In the genomic region with DNA sequence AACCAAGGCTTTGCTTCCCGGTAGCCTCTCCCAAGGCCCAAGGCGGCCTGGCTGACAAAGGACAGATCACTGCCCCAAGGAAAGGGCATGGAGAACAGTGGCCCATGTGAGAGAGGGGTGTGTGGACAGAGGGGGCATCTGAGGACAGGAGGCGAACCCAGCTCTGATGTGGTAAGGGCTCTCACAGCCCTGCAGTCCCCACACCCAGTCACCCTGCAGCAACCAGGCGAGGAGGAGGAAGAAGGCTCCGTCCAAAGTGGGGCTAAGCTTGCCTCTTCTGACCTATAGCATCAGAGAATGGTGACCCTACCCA, we compare ENCODE assay signal across 15 cellular contexts. TPM values are rescaled to one million over a fixed set of nuclear protein-coding genes. Genes with fewer than 3 reads are reported as not detected.
A peak's percentile ranks its signal among the peaks of the same experiment; 100 is the strongest.
DNase-seq lines count a peak whose midpoint lies in the region; ATAC-seq and TF ChIP-seq lines count a peak whose summit lies in the region.
"Had no signal": no experiment of that assay in that cellular context is flagged by ENCODE, and none has a peak within 500 bp of the region (broad histone marks: within the 10 kb centered on the region; RNA-seq: fewer than 3 reads in every experiment).

No MANE protein-coding gene starts in this region.

- H3K27me3 ChIP-seq in GM23338 (ENCODE audit: insufficient read depth) (no peaks in the 10 kb centered on the region), WERI-Rb-1 (ENCODE audit: insufficient read depth, low read depth, severe bottlenecking) (no peaks in the 10 kb centered on the region), spleen (replicated peaks in 1 of 7) (peaks cover 0 to 11% (median 0%) of the 10 kb centered on the region in 7 donors), aorta (ENCODE audit: control insufficient read depth in 1 of 2, insufficient read depth in 2 of 2, low read length in 1 of 2) (no peaks in the 10 kb centered on the region)

- H3K9me3 ChIP-seq in WERI-Rb-1 (ENCODE audit: severe bottlenecking) (no peaks in the 10 kb centered on the region), spleen (no peaks in the 10 kb centered on the region), aorta (ENCODE audit: control insufficient read depth, low read length) (no peaks in the 10 kb centered on the region)
- H3K9me3 ChIP-seq: A549 had no signal

- H3K36me3 ChIP-seq in GM23338 (ENCODE audit: insufficient read depth) (no peaks in the 10 kb centered on the region), WERI-Rb-1 (no peaks in the 10 kb centered on the region), spleen (no peaks in the 10 kb centered on the region), aorta (ENCODE audit: control insufficient read depth in 1 of 2, insufficient read depth in 2 of 2, low read length in 1 of 2) (no peaks in the 10 kb centered on the region)

- no peak for ATAC-seq in GM23338
- ATAC-seq in HG02938 (IDR thresholded peaks at IDR 0.05; ENCODE audit: unreplicated experiment) = no peak
- no peak for ATAC-seq in aorta (ENCODE audit: low FRiP score)
- ATAC-seq: A549, GM12878, HCT116 had no signal

- H2AFZ ChIP-seq in GM23338 = peak overlapping the region; percentile 98

- TF ChIP-seq POLR2A in spleen (IDR thresholded peaks at IDR 0.05) = no peak

- no peaks in the 10 kb centered on the region for H4K20me1 ChIP-seq in GM23338 (replicated peaks; ENCODE audit: insufficient read depth)

- 0 out of 2 replicates have a peak, but pooled peaks cover 4% of the 10 kb centered on the region for H3F3A ChIP-seq in GM23338 (replicated peaks; ENCODE audit: low read depth)

- no peaks in the 10 kb centered on the region for H3K79me2 ChIP-seq in GM23338 (replicated peaks; ENCODE audit: insufficient read depth)

- H3K27ac Mint-ChIP-seq in GM23338 (peak overlapping the region; percentile 2; the same call in 1 of the 2 replicates), mesothelial cell of epicardium (peak overlapping the region; percentile 78)
- H3K27ac Mint-ChIP-seq: CD4-positive, alpha-beta T cell had no signal

- no peaks in the 10 kb centered on the region for H3K9me3 Mint-ChIP-seq in GM23338
- no peaks in the 10 kb centered on the region for H3K9me3 Mint-ChIP-seq in mesothelial cell of epicardium
- H3K9me3 Mint-ChIP-seq: CD4-positive, alpha-beta T cell had no signal

- H3K4me3 Mint-ChIP-seq in GM23338 (no peak overlapping the region), mesothelial cell of epicardium (no peak overlapping the region)
- H3K4me3 Mint-ChIP-seq: CD4-positive, alpha-beta T cell had no signal

- H3K4me1 Mint-ChIP-seq in GM23338 (peaks cover 23% of the 10 kb centered on the region), mesothelial cell of epicardium (peaks cover 37% of the 10 kb centered on the region)

- intact Hi-C loops in spleen (cut with DNase I; ENCODE audit: low total_unique reads) = no loop called here
- intact Hi-C loops in aorta (cut with DNase I) = no loop called here

- 90 to 96% (median 92%) methylated on average over 5 of the region's 5 CpGs for WGBS in spleen, 5 donors
- 94 to 98% methylated on average over 5 of the region's 5 CpGs for WGBS in aorta, 2 donors

- H3K4me3 ChIP-seq in GM23338 = no peak overlapping the region
- no peak overlapping the region for H3K4me3 ChIP-seq in WERI-Rb-1 (ENCODE audit: low read depth, low read length)
- H3K4me3 ChIP-seq in spleen = no peak overlapping the region
- no peak overlapping the region for H3K4me3 ChIP-seq in aorta (ENCODE audit: low read length in 2 of 2)
- H3K4me3 ChIP-seq: A549, GM12878 had no signal

- H3K27ac ChIP-seq in GM23338 (ENCODE audit: low read depth) = no peak overlapping the region
- peak overlapping the region; percentile 80 for H3K27ac ChIP-seq in WERI-Rb-1
- no peak overlapping the region for H3K27ac ChIP-seq in spleen
- H3K27ac ChIP-seq in aorta (ENCODE audit: low read depth in 1 of 2, low read length in 2 of 2) = no peak overlapping the region
- H3K27ac ChIP-seq: A549, HL-60 had no signal

- no peak overlapping the region for H3K4me2 ChIP-seq in GM23338
- H3K4me2 ChIP-seq: A549 had no signal

- H3K36me3 Mint-ChIP-seq in GM23338 (ENCODE audit: low read depth) (no peaks in the 10 kb centered on the region), mesothelial cell of epicardium (no peaks in the 10 kb centered on the region)

- DNase-seq in GM23338 (ENCODE audit: low spot score) = no peak
- no peak for DNase-seq in WERI-Rb-1
- DNase-seq in mesothelial cell of epicardium (ENCODE audit: low spot score in 2 of 2, unreplicated experiment in 2 of 2) = no peak
- DNase-seq in spleen = peak; percentile 54
- no peak for DNase-seq in activated CD4-positive, alpha-beta T cell treated with anti-CD3 and anti-CD28 coated beads for 1 hour
- DNase-seq in aorta = no peak
- DNase-seq: C1 segment of cervical spinal cord; CD4-positive, alpha-beta T cell; DMS79; KBM-7 had no signal

- no peaks in the 10 kb centered on the region for H3K9me2 ChIP-seq in GM23338 (ENCODE audit: insufficient read depth)

- H3K27me3 Mint-ChIP-seq in GM23338 (ENCODE audit: insufficient read depth, low read depth, poor library complexity) (peaks cover 13% of the 10 kb centered on the region), mesothelial cell of epicardium (ENCODE audit: low read depth) (no peaks in the 10 kb centered on the region)
- H3K27me3 Mint-ChIP-seq: CD4-positive, alpha-beta T cell had no signal

- H3K4me1 ChIP-seq in GM23338 (ENCODE audit: insufficient read depth) = peaks cover 26% of the 10 kb centered on the region
- H3K4me1 ChIP-seq in spleen = peaks cover 0 to 5% (median 0%) of the 10 kb centered on the region in 6 donors
- H3K4me1 ChIP-seq in aorta (ENCODE audit: control insufficient read depth in 1 of 2, insufficient read depth in 2 of 2, low read length in 2 of 2) = no peaks in the 10 kb centered on the region
- H3K4me1 ChIP-seq: A549 had no signal

- TF ChIP-seq CTCF in GM23338 (conservative IDR thresholded peaks at IDR 0.05; ENCODE audit: low read depth in 2 of 2) = no peak
- no peak for TF ChIP-seq CTCF in WERI-Rb-1 (IDR thresholded peaks at IDR 0.05; ENCODE audit: low read depth, low read length)
- TF ChIP-seq CTCF in mesothelial cell of epicardium (IDR thresholded peaks at IDR 0.05; ENCODE audit: unreplicated experiment) = no peak
- no peak for TF ChIP-seq CTCF in spleen (IDR thresholded peaks at IDR 0.05 in 8 of 11, conservative IDR thresholded peaks at IDR 0.05 in 3 of 11)

TF ChIP-seq in GM23338, 12 proteins besides CTCF, POLR2A, EP300 and RAD21 (continues in another document):
- TF ChIP-seq, protein P1, sequence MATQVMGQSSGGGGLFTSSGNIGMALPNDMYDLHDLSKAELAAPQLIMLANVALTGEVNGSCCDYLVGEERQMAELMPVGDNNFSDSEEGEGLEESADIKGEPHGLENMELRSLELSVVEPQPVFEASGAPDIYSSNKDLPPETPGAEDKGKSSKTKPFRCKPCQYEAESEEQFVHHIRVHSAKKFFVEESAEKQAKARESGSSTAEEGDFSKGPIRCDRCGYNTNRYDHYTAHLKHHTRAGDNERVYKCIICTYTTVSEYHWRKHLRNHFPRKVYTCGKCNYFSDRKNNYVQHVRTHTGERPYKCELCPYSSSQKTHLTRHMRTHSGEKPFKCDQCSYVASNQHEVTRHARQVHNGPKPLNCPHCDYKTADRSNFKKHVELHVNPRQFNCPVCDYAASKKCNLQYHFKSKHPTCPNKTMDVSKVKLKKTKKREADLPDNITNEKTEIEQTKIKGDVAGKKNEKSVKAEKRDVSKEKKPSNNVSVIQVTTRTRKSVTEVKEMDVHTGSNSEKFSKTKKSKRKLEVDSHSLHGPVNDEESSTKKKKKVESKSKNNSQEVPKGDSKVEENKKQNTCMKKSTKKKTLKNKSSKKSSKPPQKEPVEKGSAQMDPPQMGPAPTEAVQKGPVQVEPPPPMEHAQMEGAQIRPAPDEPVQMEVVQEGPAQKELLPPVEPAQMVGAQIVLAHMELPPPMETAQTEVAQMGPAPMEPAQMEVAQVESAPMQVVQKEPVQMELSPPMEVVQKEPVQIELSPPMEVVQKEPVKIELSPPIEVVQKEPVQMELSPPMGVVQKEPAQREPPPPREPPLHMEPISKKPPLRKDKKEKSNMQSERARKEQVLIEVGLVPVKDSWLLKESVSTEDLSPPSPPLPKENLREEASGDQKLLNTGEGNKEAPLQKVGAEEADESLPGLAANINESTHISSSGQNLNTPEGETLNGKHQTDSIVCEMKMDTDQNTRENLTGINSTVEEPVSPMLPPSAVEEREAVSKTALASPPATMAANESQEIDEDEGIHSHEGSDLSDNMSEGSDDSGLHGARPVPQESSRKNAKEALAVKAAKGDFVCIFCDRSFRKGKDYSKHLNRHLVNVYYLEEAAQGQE (IDR thresholded peaks at IDR 0.05; ENCODE audit: unreplicated experiment) = no peak
- TF ChIP-seq, protein P2, sequence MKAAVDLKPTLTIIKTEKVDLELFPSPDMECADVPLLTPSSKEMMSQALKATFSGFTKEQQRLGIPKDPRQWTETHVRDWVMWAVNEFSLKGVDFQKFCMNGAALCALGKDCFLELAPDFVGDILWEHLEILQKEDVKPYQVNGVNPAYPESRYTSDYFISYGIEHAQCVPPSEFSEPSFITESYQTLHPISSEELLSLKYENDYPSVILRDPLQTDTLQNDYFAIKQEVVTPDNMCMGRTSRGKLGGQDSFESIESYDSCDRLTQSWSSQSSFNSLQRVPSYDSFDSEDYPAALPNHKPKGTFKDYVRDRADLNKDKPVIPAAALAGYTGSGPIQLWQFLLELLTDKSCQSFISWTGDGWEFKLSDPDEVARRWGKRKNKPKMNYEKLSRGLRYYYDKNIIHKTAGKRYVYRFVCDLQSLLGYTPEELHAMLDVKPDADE (IDR thresholded peaks at IDR 0.05) = no peak
- no peak for TF ChIP-seq CREB1 (CRISPR knock-in tag; IDR thresholded peaks at IDR 0.05; ENCODE audit: low read depth)
- TF ChIP-seq POLR2AphosphoS5 (IDR thresholded peaks at IDR 0.05; ENCODE audit: low read depth) = no peak
- TF ChIP-seq NANOG (IDR thresholded peaks at IDR 0.05; ENCODE audit: borderline replicate concordance) = no peak

RNA-seq across cellular contexts. Expression of a gene that starts 50.3 kb away (rescaled TPM):
- 43.6 and 60.8 TPM in 2 replicates for total RNA-seq in GM23338 (2014; rRNA removed; shearing (Covaris generic))
- polyA plus RNA-seq in GM23338 (2016; fragmentation: Nextera tagmentation; extraction: Ambion mirVana) (20.3 and 20.8 TPM in 2 replicates), spleen (10 to 100 TPM; 14.5 to 15.5 (median 15.4) TPM), aorta (10 to 100 TPM; 14.5 to 23.5 TPM)
- total RNA-seq in mesothelial cell of epicardium (41.6 to 42.7 TPM (median 42.0 TPM) in 3 replicates), spleen (10 to 100 TPM; 20.6 to 26.7 (median 22.3) TPM), aorta (10 to 100 TPM; 18.1 to 24.0 TPM)

RNA-seq across cellular contexts. Expression of a gene that starts 50.5 kb away (rescaled TPM):
- 43.4 and 75.0 TPM in 2 replicates for total RNA-seq in GM23338 (2014; rRNA removed; shearing (Covaris generic))
- polyA plus RNA-seq in GM23338 (2016; fragmentation: Nextera tagmentation; extraction: Ambion mirVana) (24.7 and 33.7 TPM in 2 replicates), spleen (10 to 100 TPM in 1 of 3 donors, 1 to 10 TPM in 2; 5.5 to 11.1 (median 6.5) TPM), aorta (10 to 100 TPM; 11.9 to 19.0 TPM)
- total RNA-seq in mesothelial cell of epicardium (20.3 to 23.9 TPM (median 20.7 TPM) in 3 replicates), spleen (10 to 100 TPM; 15.3 to 32.3 (median 21.0) TPM), aorta (10 to 100 TPM; 14.1 to 21.9 TPM)
